ENCODE assay signal across 31 cellular contexts in the genomic region with DNA sequence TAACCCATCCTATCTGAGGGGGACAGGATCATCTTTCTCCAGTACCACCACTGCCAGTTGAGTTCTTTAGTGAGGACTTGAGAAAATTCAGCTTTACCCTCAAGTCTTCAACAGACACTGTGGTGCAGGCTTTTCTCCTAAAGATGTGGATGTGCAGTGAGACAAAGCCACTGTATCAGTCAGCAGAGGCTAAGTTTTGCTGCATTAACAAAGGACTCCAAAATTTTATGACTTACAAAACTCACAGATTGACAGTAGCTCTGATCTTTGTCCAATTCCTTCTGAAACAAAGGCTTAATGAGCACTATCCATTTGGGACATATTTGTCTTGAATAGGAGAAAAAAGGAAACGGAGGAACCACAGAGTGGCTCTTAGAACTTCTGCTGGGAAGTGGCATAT.
DNase-seq lines count a peak whose midpoint lies in the region; ATAC-seq, FAIRE-seq and TF ChIP-seq lines count a peak whose summit lies in the region.
"Had no signal": no experiment of that assay in that cellular context is flagged by ENCODE, and none has a peak within 500 bp of the region (broad histone marks: within the 10 kb centered on the region; RNA-seq: fewer than 3 reads in every experiment).

No MANE protein-coding gene starts in this region.

- TF ChIP-seq POLR2A in HepG2 (IDR thresholded peaks at IDR 0.05; ENCODE audit: insufficient read depth in 1 of 2, low read depth in 2 of 2, low read length in 2 of 2) (no peak), right lobe of liver (IDR thresholded peaks at IDR 0.05) (no peak), K562 (conservative IDR thresholded peaks at IDR 0.05) (no peak)

- in situ Hi-C loops in HepG2 (cut with HindIII; ENCODE audit: extremely low pct_ligation_motif_present, low pct_unique_long_range_greater_than_20kb) (no loop called here), K562 (cut with MboI) (no loop called here)

- H3K27me3 ChIP-seq in HepG2 (ENCODE audit: control insufficient read depth in 1 of 2, insufficient read depth in 2 of 2, low read length in 2 of 2) (no peaks in the 10 kb centered on the region), right lobe of liver (no peaks in the 10 kb centered on the region), K562 (ENCODE audit: control insufficient read depth in 2 of 2, insufficient read depth in 2 of 2, low read length in 2 of 2) (no peaks in the 10 kb centered on the region)
- H3K27me3 ChIP-seq: BE2C; BLaER1; BLaER1 treated with 17β-estradiol and CSF1 and Interleukin-3, amounts not matched to agents 10 nM and 100 nM had no signal

- no peak for FAIRE-seq in HepG2 (lab: Jason Lieb, UNC)
- no peak for FAIRE-seq in K562 (lab: Jason Lieb, UNC)
- FAIRE-seq: A204.1, A549, D721Med had no signal

- WGBS in HepG2 (ENCODE audit: low lambda C conversion rate), result 0% methylated on average over 1 of the region's 1 CpG
- 83% methylated on average over 1 of the region's 1 CpG for WGBS in right lobe of liver (ENCODE audit: insufficient coverage, low coverage, low lambda C conversion rate, missing lambda C conversion rate)
- 83% methylated on average over 1 of the region's 1 CpG for WGBS in K562 (ENCODE audit: insufficient coverage, low coverage, missing lambda C conversion rate)

- H4K20me1 ChIP-seq in HepG2 (ENCODE audit: insufficient read depth, low read length), result no peaks in the 10 kb centered on the region
- no peaks in the 10 kb centered on the region for H4K20me1 ChIP-seq in K562 (replicated peaks; ENCODE audit: control insufficient read depth, insufficient read depth, low read length)
- H4K20me1 ChIP-seq: BLaER1 had no signal

- no peaks in the 10 kb centered on the region for H3K9me1 ChIP-seq in K562 (ENCODE audit: control insufficient read depth, insufficient read depth, low read length)

- H3K36me3 ChIP-seq in HepG2 (replicated peaks in 1 of 2; ENCODE audit: control insufficient read depth in 1 of 2, insufficient read depth in 2 of 2, low read length in 2 of 2), result no peaks in the 10 kb centered on the region
- H3K36me3 ChIP-seq in right lobe of liver, result no peaks in the 10 kb centered on the region
- H3K36me3 ChIP-seq in K562 (ENCODE audit: control insufficient read depth, insufficient read depth, low read length), result no peaks in the 10 kb centered on the region
- H3K36me3 ChIP-seq: BE2C, BLaER1 had no signal

- no TSS peak for BruUV-seq in HepG2 (replicated peaks; lab: Mats Ljungman, UMichigan)
- no TSS peak for BruUV-seq in K562 (replicated peaks; lab: Mats Ljungman, UMichigan)

- TF ChIP-seq CTCF in HepG2 (CRISPR knock-in tag; IDR thresholded peaks at IDR 0.05) (no peak), right lobe of liver (IDR thresholded peaks at IDR 0.05) (no peak), K562 (IDR thresholded peaks at IDR 0.05 in 2 of 3, conservative IDR thresholded peaks at IDR 0.05 in 1 of 3; ENCODE audit: insufficient read depth in 2 of 3, low read depth in 1 of 3, low read length in 3 of 3) (no peak)

- H3K4me1 ChIP-seq in HepG2 (ENCODE audit: insufficient read depth, low read length) (no peaks in the 10 kb centered on the region), right lobe of liver (no peaks in the 10 kb centered on the region), K562 (replicated peaks in 1 of 2; ENCODE audit: control insufficient read depth in 2 of 2, insufficient read depth in 2 of 2, low read length in 2 of 2) (no peaks in the 10 kb centered on the region; a peak in 1 of 5 replicates)
- H3K4me1 ChIP-seq: A549, BLaER1 had no signal

- H3K79me2 ChIP-seq in HepG2 (ENCODE audit: insufficient read depth, low read length) (no peaks in the 10 kb centered on the region), K562 (ENCODE audit: control insufficient read depth, insufficient read depth, low read length) (peaks cover 15% of the 10 kb centered on the region; the same call in 2 of the 3 replicates)

- H3K27ac ChIP-seq in HepG2 (ENCODE audit: extremely low read length, insufficient read depth, low read length) (no peak overlapping the region), right lobe of liver (no peak overlapping the region), K562 (ENCODE audit: extremely low read depth, low read depth, low read length) (no peak overlapping the region)
- H3K27ac ChIP-seq: 22Rv1; A549; BLaER1; BLaER1 treated with 17β-estradiol and CSF1 and Interleukin-3, amounts not matched to agents 10 nM and 100 nM; C4-2B had no signal

- no peak for DNase-seq in HepG2 (ENCODE audit: low spot score)
- DNase-seq in right lobe of liver, result no peak
- DNase-seq in K562 (ENCODE audit: extremely low read depth in 1 of 4, low spot score in 3 of 4), result no peak
- no peak for DNase-seq in NCI-H524 (lab: John Stamatoyannopoulos, UW)
- DNase-seq: 8988T; ACHN; AML-193; BE2C; C1 segment of cervical spinal cord; Caco-2; Calu3; CD4-positive, alpha-beta memory T cell; CD4-positive, alpha-beta T cell; CD4-positive, CD25-positive, alpha-beta regulatory T cell; CD8-positive, alpha-beta memory T cell; CD8-positive, alpha-beta T cell; COR-L47; DMS 273 treated with DMSO at 0.1 percent for 48 hours; DMS153; DMS53; DMS79; DMS79 treated with DMSO at 0.1 percent for 48 hours; DND-41; EL had no signal

- TF ChIP-seq EP300 in HepG2 (IDR thresholded peaks at IDR 0.05; ENCODE audit: low read depth in 2 of 2, low read length in 2 of 2) (no peak), HepG2 (CRISPR knock-in tag; IDR thresholded peaks at IDR 0.05; ENCODE audit: borderline replicate concordance) (no peak), K562 (IDR thresholded peaks at IDR 0.05; ENCODE audit: low read length) (no peak)

- POLR2A ChIA-PET in HepG2 (lab: Yijun Ruan, JAX) (no interaction called here), K562 (lab: Yijun Ruan, JAX) (no interaction called here)

- no peak overlapping the region for H3K4me3 ChIP-seq in HepG2 (replicated peaks in 1 of 3; ENCODE audit: insufficient read depth in 1 of 3, low read depth in 2 of 3, low read length in 3 of 3)
- no peak overlapping the region for H3K4me3 ChIP-seq in right lobe of liver
- H3K4me3 ChIP-seq in K562, result no peak overlapping the region
- H3K4me3 ChIP-seq: A549; BLaER1; BLaER1 treated with 17β-estradiol and CSF1 and Interleukin-3, amounts not matched to agents 10 nM and 100 nM had no signal

- TF ChIP-seq RAD21 in HepG2 (CRISPR knock-in tag; IDR thresholded peaks at IDR 0.05) (no peak), K562 (CRISPR knock-in tag; conservative IDR thresholded peaks at IDR 0.05 in 1 of 2, IDR thresholded peaks at IDR 0.05 in 1 of 2) (no peak)

- H3K9me3 ChIP-seq in HepG2 (ENCODE audit: low read length), result no peaks in the 10 kb centered on the region
- no peaks in the 10 kb centered on the region for H3K9me3 ChIP-seq in right lobe of liver
- no peaks in the 10 kb centered on the region for H3K9me3 ChIP-seq in K562 (replicated peaks; ENCODE audit: control insufficient read depth, insufficient read depth, low read depth, low read length)
- H3K9me3 ChIP-seq: A549; BE2C; BLaER1; BLaER1 treated with 17β-estradiol and CSF1 and Interleukin-3, amounts not matched to agents 10 nM and 100 nM; Caco-2 had no signal

- CTCF ChIA-PET in HepG2 (lab: Yijun Ruan, JAX; ENCODE audit: low intra/inter-chr PET ratio, low total read pairs) (no interaction called here), K562 (lab: Yijun Ruan, JAX; ENCODE audit: low intra/inter-chr PET ratio) (no interaction called here)

- ATAC-seq in HepG2 (no peak), right lobe of liver (no peak), K562 (no peak)
- ATAC-seq: A549; CD8-positive, alpha-beta T cell had no signal

- intact Hi-C loops in HepG2 (cut with micrococcal nuclease; ENCODE audit: unreplicated experiment) (no loop called here), right lobe of liver (cut with DNase I) (no loop called here), K562 (cut with micrococcal nuclease) (no loop called here)

- H2AFZ ChIP-seq in HepG2 (ENCODE audit: low read length) (no peak overlapping the region), K562 (ENCODE audit: low read depth, low read length) (no peak overlapping the region)

- no peak overlapping the region for H3K4me2 ChIP-seq in HepG2 (ENCODE audit: low read depth, low read length)
- H3K4me2 ChIP-seq in K562 (ENCODE audit: insufficient read depth, low read length), result no peak overlapping the region
- H3K4me2 ChIP-seq: A549, BLaER1 had no signal

- no peak overlapping the region for H3K9ac ChIP-seq in HepG2 (ENCODE audit: insufficient read depth, low read depth, low read length)
- no peak overlapping the region for H3K9ac ChIP-seq in K562 (ENCODE audit: insufficient read depth in 1 of 2, low read depth in 2 of 2, low read length in 2 of 2)
- H3K9ac ChIP-seq: BLaER1; BLaER1 treated with 17β-estradiol and CSF1 and Interleukin-3, amounts not matched to agents 10 nM and 100 nM had no signal

TF ChIP-seq in HepG2, 621 proteins besides CTCF, POLR2A, EP300 and RAD21:
- TF ChIP-seq ZNF12 (CRISPR knock-in tag; IDR thresholded peaks at IDR 0.05), result peak; percentile 42; the same call in 1 of the 2 replicates
- no peak for TF ChIP-seq DPF2 (CRISPR knock-in tag; IDR thresholded peaks at IDR 0.05; ENCODE audit: borderline replicate concordance, low read depth)
- no peak for TF ChIP-seq RARA (CRISPR knock-in tag; IDR thresholded peaks at IDR 0.05)
- TF ChIP-seq, protein P1, sequence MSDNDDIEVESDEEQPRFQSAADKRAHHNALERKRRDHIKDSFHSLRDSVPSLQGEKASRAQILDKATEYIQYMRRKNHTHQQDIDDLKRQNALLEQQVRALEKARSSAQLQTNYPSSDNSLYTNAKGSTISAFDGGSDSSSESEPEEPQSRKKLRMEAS (IDR thresholded peaks at IDR 0.05), result no peak
- TF ChIP-seq RNF2 (conservative IDR thresholded peaks at IDR 0.05; ENCODE audit: low read depth), result no peak

TF ChIP-seq in K562, 482 proteins besides CTCF, POLR2A, EP300 and RAD21:
- no peak for TF ChIP-seq SMARCB1 (IDR thresholded peaks at IDR 0.05; ENCODE audit: insufficient read length, low read depth)
- TF ChIP-seq ZNF12 (CRISPR knock-in tag; IDR thresholded peaks at IDR 0.05), result peak; percentile 96
- no peak for TF ChIP-seq ZNF408 (CRISPR knock-in tag; IDR thresholded peaks at IDR 0.05; ENCODE audit: low read depth)
